ENCODE assay signal across 1 cellular context in genomic region chr19:12052571-12053169, GRCh38.
TF ChIP-seq lines count a peak whose summit lies in the region.

Gene ZNF878 (minus strand): TSS chr19:12052961. CDS start chr19:12052801, 160 bp downstream.

TF ChIP-seq in GM12878, 131 proteins besides CTCF, POLR2A, EP300 and RAD21 (continued from another document and continues in another):
- no peak for TF ChIP-seq PRDM15 (CRISPR knock-in tag; IDR thresholded peaks at IDR 0.05)
- TF ChIP-seq PKNOX1 (IDR thresholded peaks at IDR 0.05): peak; percentile 97
- peak; percentile 87 for TF ChIP-seq GATAD2B (conservative IDR thresholded peaks at IDR 0.05; ENCODE audit: low read depth)
- no peak for TF ChIP-seq SKIL (IDR thresholded peaks at IDR 0.05; ENCODE audit: low read depth, poor library complexity, severe bottlenecking)
- TF ChIP-seq RELA (IDR thresholded peaks at IDR 0.05; ENCODE audit: borderline replicate concordance, partially characterized antibody): no peak
- no peak for TF ChIP-seq BCL3 (IDR thresholded peaks at IDR 0.05; ENCODE audit: borderline replicate concordance, insufficient read depth, low read depth, low read length, poor library complexity, severe bottlenecking)
- no peak for TF ChIP-seq SPI1 (IDR thresholded peaks at IDR 0.05; ENCODE audit: borderline replicate concordance, insufficient read depth, low read depth, low read length)
- TF ChIP-seq CUX1 (IDR thresholded peaks at IDR 0.05; ENCODE audit: insufficient replicate concordance, low read depth, low read length): no peak
- TF ChIP-seq TBL1XR1 (IDR thresholded peaks at IDR 0.05; ENCODE audit: low read depth, low read length): 0 out of 2 replicates have a peak, but pooled peaks have one; percentile 30
- TF ChIP-seq JUND (IDR thresholded peaks at IDR 0.05; ENCODE audit: low read depth, low read length): no peak
- TF ChIP-seq SMAD1 (IDR thresholded peaks at IDR 0.05; ENCODE audit: low read depth, partially characterized antibody): no peak
- no peak for TF ChIP-seq SUPT20H (IDR thresholded peaks at IDR 0.05; ENCODE audit: borderline replicate concordance, control insufficient read depth, low read depth, low read length)
- no peak for TF ChIP-seq MTA3 (IDR thresholded peaks at IDR 0.05; ENCODE audit: borderline replicate concordance, low read length)
- TF ChIP-seq MAX (IDR thresholded peaks at IDR 0.05; ENCODE audit: low read depth, low read length): no peak; the same call in 1 of the 2 replicates
- no peak for TF ChIP-seq BCL11A (IDR thresholded peaks at IDR 0.05; ENCODE audit: low read depth, low read length)
- no peak for TF ChIP-seq TCF12 (IDR thresholded peaks at IDR 0.05; ENCODE audit: low read depth, low read length)
- no peak for TF ChIP-seq RCOR1 (conservative IDR thresholded peaks at IDR 0.05; ENCODE audit: low read depth, low read length)
- no peak for TF ChIP-seq BACH1 (IDR thresholded peaks at IDR 0.05; ENCODE audit: borderline replicate concordance)
- peak; percentile 30 to 46; a peak in 3 of 4 replicates for TF ChIP-seq IKZF2 (IDR thresholded peaks at IDR 0.05)
- TF ChIP-seq BMI1 (IDR thresholded peaks at IDR 0.05; ENCODE audit: borderline replicate concordance): no peak
- TF ChIP-seq ETV6 (conservative IDR thresholded peaks at IDR 0.05 in 1 of 2, IDR thresholded peaks at IDR 0.05 in 1 of 2; ENCODE audit: borderline replicate concordance in 1 of 2, low read depth in 1 of 2): no peak
- TF ChIP-seq CEBPB (IDR thresholded peaks at IDR 0.05; ENCODE audit: borderline replicate concordance in 1 of 2, low read depth in 2 of 2, low read length in 2 of 2): no peak
- TF ChIP-seq MYB (IDR thresholded peaks at IDR 0.05; ENCODE audit: borderline replicate concordance, low read depth, low read length): no peak
- no peak for TF ChIP-seq KAT2A (conservative IDR thresholded peaks at IDR 0.05; ENCODE audit: control insufficient read depth, low read depth, low read length)
- no peak for TF ChIP-seq USF2 (IDR thresholded peaks at IDR 0.05; ENCODE audit: borderline replicate concordance, low read depth, low read length)
- no peak for TF ChIP-seq WRNIP1 (IDR thresholded peaks at IDR 0.05; ENCODE audit: borderline replicate concordance, low read depth, low read length)
- TF ChIP-seq ZZZ3 (IDR thresholded peaks at IDR 0.05; ENCODE audit: control insufficient read depth, insufficient read length, low read depth): no peak
- no peak for TF ChIP-seq ZNF687 (IDR thresholded peaks at IDR 0.05)
- no peak for TF ChIP-seq KDM1A (IDR thresholded peaks at IDR 0.05; ENCODE audit: borderline replicate concordance)
- 0 out of 2 replicates have a peak, but pooled peaks have one; percentile 17 for TF ChIP-seq IRF3 (IDR thresholded peaks at IDR 0.05)
- TF ChIP-seq ZNF217 (IDR thresholded peaks at IDR 0.05): no peak
- TF ChIP-seq NFIC (IDR thresholded peaks at IDR 0.05; ENCODE audit: low read depth, low read length): no peak
- no peak for TF ChIP-seq JUNB (IDR thresholded peaks at IDR 0.05)
- no peak for TF ChIP-seq USF1 (IDR thresholded peaks at IDR 0.05; ENCODE audit: borderline replicate concordance, extremely low read length, insufficient read depth, low read depth, low read length)
- no peak for TF ChIP-seq YBX1 (IDR thresholded peaks at IDR 0.05)
- no peak for TF ChIP-seq FOXK2 (IDR thresholded peaks at IDR 0.05)
